In genomic region chr12:43835656-43836454, GRCh38 we compare ENCODE assay signal across 1 cellular context.
A peak's percentile ranks its signal among the peaks of the same experiment; 100 is the strongest.
TF ChIP-seq lines count a peak whose summit lies in the region.

Gene TMEM117 (plus strand): TSS chr12:43836081.

TF ChIP-seq in HepG2, 621 proteins besides CTCF, POLR2A, EP300 and RAD21 (continued from another document and continues in another):
- peak; percentile 34; the same call in 1 of the 2 replicates for TF ChIP-seq SAP130 (CRISPR knock-in tag; IDR thresholded peaks at IDR 0.05; ENCODE audit: low read depth)
- no peak for TF ChIP-seq GPBP1L1 (CRISPR knock-in tag; IDR thresholded peaks at IDR 0.05)
- no peak for TF ChIP-seq TAF15 (IDR thresholded peaks at IDR 0.05; ENCODE audit: low read depth, low read length, poor library complexity, severe bottlenecking)
- no peak for TF ChIP-seq ZNF333 (CRISPR knock-in tag; IDR thresholded peaks at IDR 0.05; ENCODE audit: borderline replicate concordance)
- TF ChIP-seq STAT5B (CRISPR knock-in tag; IDR thresholded peaks at IDR 0.05): no peak
- peak; percentile 27; the same call in 1 of the 2 replicates for TF ChIP-seq ZNF788 (CRISPR knock-in tag; IDR thresholded peaks at IDR 0.05; ENCODE audit: borderline replicate concordance)
- peak; percentile 54; the same call in 1 of the 2 replicates for TF ChIP-seq ARID4A (CRISPR knock-in tag; IDR thresholded peaks at IDR 0.05; ENCODE audit: borderline replicate concordance)
- TF ChIP-seq ZSCAN30 (CRISPR knock-in tag; IDR thresholded peaks at IDR 0.05): no peak
- TF ChIP-seq BHLHE40 (IDR thresholded peaks at IDR 0.05; ENCODE audit: low read length): 0 out of 2 replicates have a peak, but pooled peaks have one; percentile 26
- TF ChIP-seq RARG (CRISPR knock-in tag; IDR thresholded peaks at IDR 0.05; ENCODE audit: low read depth): no peak
- no peak for TF ChIP-seq FOXM1 (CRISPR knock-in tag; IDR thresholded peaks at IDR 0.05)
- peak; percentile 62; the same call in 1 of the 2 replicates for TF ChIP-seq TFDP2 (CRISPR knock-in tag; IDR thresholded peaks at IDR 0.05)
- TF ChIP-seq BCL6 (CRISPR knock-in tag; IDR thresholded peaks at IDR 0.05): no peak
- TF ChIP-seq GFI1 (CRISPR knock-in tag; IDR thresholded peaks at IDR 0.05; ENCODE audit: borderline replicate concordance): no peak
- TF ChIP-seq ZNF580 (CRISPR knock-in tag; IDR thresholded peaks at IDR 0.05; ENCODE audit: borderline replicate concordance, low read depth): no peak
- TF ChIP-seq TP53 (CRISPR knock-in tag; conservative IDR thresholded peaks at IDR 0.05): no peak
- no peak for TF ChIP-seq TIGD3 (CRISPR knock-in tag; IDR thresholded peaks at IDR 0.05; ENCODE audit: borderline replicate concordance)
- TF ChIP-seq HBP1 (CRISPR knock-in tag; IDR thresholded peaks at IDR 0.05; ENCODE audit: low read depth): no peak
- 0 out of 2 replicates have a peak, but pooled peaks have one; percentile 28 for TF ChIP-seq MED13 (CRISPR knock-in tag; IDR thresholded peaks at IDR 0.05)
- no peak for TF ChIP-seq TCF7L2 (IDR thresholded peaks at IDR 0.05; ENCODE audit: low read depth, low read length)
- TF ChIP-seq ZNF567 (CRISPR knock-in tag; IDR thresholded peaks at IDR 0.05; ENCODE audit: borderline replicate concordance): no peak
- TF ChIP-seq KDM2A (CRISPR knock-in tag; IDR thresholded peaks at IDR 0.05; ENCODE audit: borderline replicate concordance, low read depth): peak; percentile 51; the same call in 1 of the 2 replicates
- no peak for TF ChIP-seq DNMT1 (CRISPR knock-in tag; IDR thresholded peaks at IDR 0.05)
- TF ChIP-seq ZNF274 (CRISPR knock-in tag; IDR thresholded peaks at IDR 0.05): no peak
- TF ChIP-seq ZFP62 (CRISPR knock-in tag; IDR thresholded peaks at IDR 0.05): no peak
- TF ChIP-seq SMAD1 (CRISPR knock-in tag; IDR thresholded peaks at IDR 0.05; ENCODE audit: borderline replicate concordance, low read depth): no peak
- TF ChIP-seq ZNF670 (CRISPR knock-in tag; IDR thresholded peaks at IDR 0.05; ENCODE audit: borderline replicate concordance): peak; percentile 72; the same call in 1 of the 2 replicates
- TF ChIP-seq ZBTB49 (CRISPR knock-in tag; IDR thresholded peaks at IDR 0.05; ENCODE audit: borderline replicate concordance): no peak
- TF ChIP-seq ZBTB46 (CRISPR knock-in tag; IDR thresholded peaks at IDR 0.05; ENCODE audit: borderline replicate concordance): no peak
- no peak for TF ChIP-seq CERS6 (CRISPR knock-in tag; IDR thresholded peaks at IDR 0.05)
- 0 out of 2 replicates have a peak, but pooled peaks have one; percentile 23 for TF ChIP-seq IRF1 (CRISPR knock-in tag; IDR thresholded peaks at IDR 0.05; ENCODE audit: low read depth)
- no peak for TF ChIP-seq MLXIP (CRISPR knock-in tag; IDR thresholded peaks at IDR 0.05; ENCODE audit: borderline replicate concordance)
